ENCODE assay signal across 28 cellular contexts in the genomic region with DNA sequence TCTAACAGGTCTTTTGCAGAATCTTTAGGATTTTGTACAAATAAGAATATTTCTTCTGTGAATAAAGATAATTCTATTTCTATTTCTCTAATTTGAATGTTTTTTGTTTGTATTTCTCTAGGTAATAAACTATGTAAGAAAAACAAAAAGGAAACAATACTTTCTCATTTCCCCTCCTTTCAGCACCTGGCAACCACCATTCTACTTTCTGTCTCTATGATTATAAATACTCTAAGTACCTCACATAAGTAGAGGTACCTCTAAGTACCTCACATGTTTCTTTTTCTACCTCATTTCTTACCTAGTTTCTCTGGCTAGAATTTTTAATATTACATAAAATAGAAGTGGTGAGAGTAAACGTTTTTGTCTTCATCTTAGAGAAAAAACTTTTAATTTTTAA.
"Had no signal": no experiment of that assay in that cellular context is flagged by ENCODE, and none has a peak within 500 bp of the region (broad histone marks: within the 10 kb centered on the region; RNA-seq: fewer than 3 reads in every experiment).

No MANE protein-coding gene starts in this region.

- H3K4me3 ChIP-seq: stomach, suprapubic skin, testis, thoracic aorta, thyroid gland, tibial artery, tibial nerve, transverse colon, upper lobe of left lung, upper lobe of right lung, uterus, vagina had no signal

- H3K27me3 Mint-ChIP-seq: stimulated activated memory B cell treated with anti-CD40 and anti-IgM and Interleukin-4, amounts not matched to agents 10 μg/mL and 1 μg/mL and 100 μg/mL, for 72 hours; stimulated activated naive B cell treated with anti-CD40 and anti-IgM and Interleukin-4, amounts not matched to agents 10 μg/mL and 1 μg/mL and 100 μg/mL, for 72 hours; stimulated activated naive CD8-positive, alpha-beta T cell treated with anti-CD3 and anti-CD28 coated beads, Interleukin-15, amount 100 ng/mL, for 72 hours; stimulated activated naive CD8-positive, alpha-beta T cell treated with anti-CD3 and anti-CD28 coated beads, Interleukin-15, Interleukin-2, amounts not matched to agents 100 ng/mL and 50 ng/mL, for 24 hours; type B pancreatic cell had no signal

- H3K4me1 Mint-ChIP-seq: stimulated activated effector memory CD8-positive, alpha-beta T cell treated with anti-CD3 and anti-CD28 coated beads, Interleukin-12 subunit alpha, Interleukin-12 subunit beta, amount 100 ng/mL, for 72 hours; stimulated activated memory B cell treated with anti-CD40 and anti-IgM and Interleukin-4, amounts not matched to agents 10 μg/mL and 1 μg/mL and 100 μg/mL, for 72 hours; stimulated activated naive B cell treated with anti-CD40 and anti-IgM and Interleukin-4, amounts not matched to agents 10 μg/mL and 1 μg/mL and 100 μg/mL, for 72 hours; stimulated activated naive CD8-positive, alpha-beta T cell treated with anti-CD3 and anti-CD28 coated beads, Interleukin-15, amount 100 ng/mL, for 72 hours had no signal

- H3K36me3 ChIP-seq: stomach, suprapubic skin, thoracic aorta, thyroid gland, tibial artery, tibial nerve, transverse colon, upper lobe of left lung, upper lobe of right lung, uterus, vagina had no signal

- H3K27me3 ChIP-seq: stomach, suprapubic skin, testis, thyroid gland, tibial artery, tibial nerve, transverse colon, upper lobe of left lung, upper lobe of right lung, uterus, vagina had no signal

- H3K9me3 ChIP-seq: stomach, suprapubic skin, testis, thoracic aorta, thyroid gland, tibial artery, tibial nerve, transverse colon, upper lobe of left lung, upper lobe of right lung, uterus, vagina had no signal

- H3K27ac ChIP-seq: stomach, suprapubic skin, testis, thoracic aorta, thyroid gland, tibial artery, tibial nerve, transverse colon, upper lobe of left lung, upper lobe of right lung, uterus, vagina had no signal

- H3K27ac Mint-ChIP-seq: stimulated activated effector memory CD8-positive, alpha-beta T cell treated with anti-CD3 and anti-CD28 coated beads, Interleukin-12 subunit alpha, Interleukin-12 subunit beta, amount 100 ng/mL, for 72 hours; stimulated activated memory B cell treated with anti-CD40 and anti-IgM and Interleukin-4, amounts not matched to agents 10 μg/mL and 1 μg/mL and 100 μg/mL, for 72 hours; stimulated activated naive B cell treated with anti-CD40 and anti-IgM and Interleukin-4, amounts not matched to agents 10 μg/mL and 1 μg/mL and 100 μg/mL, for 72 hours; stimulated activated naive CD8-positive, alpha-beta T cell treated with anti-CD3 and anti-CD28 coated beads, Interleukin-15, amount 100 ng/mL, for 72 hours; stimulated activated naive CD8-positive, alpha-beta T cell treated with anti-CD3 and anti-CD28 coated beads, Interleukin-15, Interleukin-2, amounts not matched to agents 100 ng/mL and 50 ng/mL, for 24 hours; type B pancreatic cell had no signal

- H3K36me3 Mint-ChIP-seq: stimulated activated effector memory CD8-positive, alpha-beta T cell treated with anti-CD3 and anti-CD28 coated beads, Interleukin-12 subunit alpha, Interleukin-12 subunit beta, amount 100 ng/mL, for 72 hours; stimulated activated memory B cell treated with anti-CD40 and anti-IgM and Interleukin-4, amounts not matched to agents 10 μg/mL and 1 μg/mL and 100 μg/mL, for 72 hours; stimulated activated naive B cell treated with anti-CD40 and anti-IgM and Interleukin-4, amounts not matched to agents 10 μg/mL and 1 μg/mL and 100 μg/mL, for 72 hours; type B pancreatic cell had no signal

- H3K4me1 ChIP-seq: stomach, suprapubic skin, testis, thyroid gland, tibial artery, tibial nerve, transverse colon, upper lobe of left lung, upper lobe of right lung, uterus, vagina had no signal

- H3K4me3 Mint-ChIP-seq: stimulated activated effector memory CD8-positive, alpha-beta T cell treated with anti-CD3 and anti-CD28 coated beads, Interleukin-12 subunit alpha, Interleukin-12 subunit beta, amount 100 ng/mL, for 72 hours; stimulated activated memory B cell treated with anti-CD40 and anti-IgM and Interleukin-4, amounts not matched to agents 10 μg/mL and 1 μg/mL and 100 μg/mL, for 72 hours; stimulated activated naive B cell treated with anti-CD40 and anti-IgM and Interleukin-4, amounts not matched to agents 10 μg/mL and 1 μg/mL and 100 μg/mL, for 72 hours; stimulated activated naive CD8-positive, alpha-beta T cell treated with anti-CD3 and anti-CD28 coated beads, Interleukin-15, amount 100 ng/mL, for 72 hours; stimulated activated naive CD8-positive, alpha-beta T cell treated with anti-CD3 and anti-CD28 coated beads, Interleukin-15, Interleukin-2, amounts not matched to agents 100 ng/mL and 50 ng/mL, for 24 hours; type B pancreatic cell had no signal

- H3K9me3 Mint-ChIP-seq: type B pancreatic cell had no signal

- DNase-seq: stimulated activated CD4-positive, alpha-beta T cell treated with anti-CD3 and anti-CD28 coated beads, Interleukin-2, amount 100 ng/mL, for 48 hours; stimulated activated CD4-positive, alpha-beta T cell treated with anti-CD3 and anti-CD28 coated beads, Interleukin-4, amount 100 ng/mL, for 1 hour; stimulated activated CD4-positive, alpha-beta T cell treated with anti-CD3 and anti-CD28 coated beads, Interleukin-4, amount 100 ng/mL, for 24 hours; stimulated activated CD4-positive, alpha-beta T cell treated with anti-CD3 and anti-CD28 coated beads, Interleukin-4, amount 100 ng/mL, for 4 hours; stimulated activated CD8-positive, alpha-beta memory T cell treated with anti-CD3 and anti-CD28 coated beads, Interleukin-4, amount 100 ng/mL, for 48 hours; stimulated activated naive B cell treated with anti-CD40 and anti-IgM and Interleukin-4, amounts not matched to agents 10 μg/mL and 1 μg/mL and 100 μg/mL, for 72 hours; stimulated activated naive CD4-positive, alpha-beta T cell; stimulated activated naive CD4-positive, alpha-beta T cell treated with Interleukin-2 at 50 U/mL for 16 hours; stimulated activated naive CD8-positive, alpha-beta T cell treated with anti-CD3 and anti-CD28 coated beads, Interleukin-15, amount 100 ng/mL, for 72 hours; stimulated activated naive CD8-positive, alpha-beta T cell treated with anti-CD3 and anti-CD28 coated beads, Interleukin-15, Interleukin-2, amounts not matched to agents 100 U/mL and 50 U/mL, for 24 hours; stomach; substantia nigra; testis; thyroid gland; tibial artery; transverse colon; trophoblast cell; upper lobe of left lung; upper lobe of right lung; uterus had no signal

- ATAC-seq: stimulated activated effector memory CD8-positive, alpha-beta T cell treated with anti-CD3 and anti-CD28 coated beads, Interleukin-12 subunit alpha, Interleukin-12 subunit beta, amount 100 ng/mL, for 72 hours; stimulated activated memory B cell treated with anti-CD40 and anti-IgM and Interleukin-4, amounts not matched to agents 10 μg/mL and 1 μg/mL and 100 μg/mL, for 72 hours; stimulated activated naive B cell treated with anti-CD40 and anti-IgM and Interleukin-4, amounts not matched to agents 10 μg/mL and 1 μg/mL and 100 μg/mL, for 72 hours; stimulated activated naive CD8-positive, alpha-beta T cell treated with anti-CD3 and anti-CD28 coated beads, Interleukin-15, amount 100 ng/mL, for 72 hours; stimulated activated naive CD8-positive, alpha-beta T cell treated with anti-CD3 and anti-CD28 coated beads, Interleukin-15, Interleukin-2, amounts not matched to agents 100 U/mL and 50 U/mL, for 24 hours; upper lobe of right lung had no signal
